ENCODE assay signal across 40 cellular contexts in the genomic region with DNA sequence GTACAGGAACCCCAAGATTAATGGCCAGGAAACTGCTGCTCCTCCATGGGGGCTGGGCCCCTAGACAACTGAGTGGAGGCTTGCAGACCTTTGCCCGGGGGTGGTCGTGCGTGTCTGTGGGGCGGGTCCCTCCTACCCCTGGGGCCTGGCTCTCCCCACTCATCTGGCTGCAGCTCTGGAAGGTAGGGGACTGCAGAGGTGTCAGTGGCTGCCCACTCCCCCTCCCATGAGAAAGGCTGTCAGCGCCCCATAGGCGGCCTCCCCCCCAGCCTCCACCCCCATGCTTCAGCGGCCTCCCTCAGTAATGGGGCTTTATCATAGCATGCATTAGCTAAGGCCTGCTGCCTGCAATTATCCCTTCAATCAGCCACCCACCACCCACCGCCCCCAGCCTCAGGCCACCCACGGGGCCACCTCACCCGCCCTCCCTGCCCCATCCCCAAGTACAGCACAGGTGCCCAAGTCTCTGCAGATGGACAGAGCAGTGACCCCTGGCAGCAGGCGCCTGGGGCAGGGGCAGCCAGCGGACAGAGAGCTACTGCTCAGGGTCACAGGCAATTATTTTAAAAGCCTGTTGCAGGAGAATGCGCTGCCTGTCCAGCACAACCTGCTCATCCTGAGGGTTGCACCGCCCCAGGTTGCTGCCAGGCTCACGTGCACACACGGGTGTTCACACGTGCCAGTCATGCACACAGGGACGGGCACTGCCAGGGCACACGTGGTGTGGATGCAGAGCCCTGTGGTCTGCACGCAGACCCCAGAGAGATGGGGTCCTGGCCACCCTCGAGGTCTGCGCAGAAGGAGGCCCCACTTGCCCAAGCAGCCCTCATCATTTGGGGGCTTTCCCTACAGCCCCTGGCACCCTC. TPM values are rescaled to one million over a fixed set of nuclear protein-coding genes. Genes with fewer than 3 reads are reported as not detected.
"Had no signal": no experiment of that assay in that cellular context is flagged by ENCODE, and none has a peak within 500 bp of the region (broad histone marks: within the 10 kb centered on the region; RNA-seq: fewer than 3 reads in every experiment).

No MANE protein-coding gene starts in this region.

- H3K4me3 ChIP-seq: adrenal gland, body of pancreas, breast epithelium, Peyer's patch, SJSA1 had no signal

- ATAC-seq: activated naive CD4-positive, alpha-beta T cell treated with anti-CD3 and anti-CD28 coated beads, Interleukin-2, amount 50 U/mL, for 72 hours; activated T-cell treated with anti-CD3 and anti-CD28 coated beads, Interleukin-2, amount 50 U/mL, for 4 hours; body of pancreas; PC-3 had no signal

- H3K27ac ChIP-seq: adrenal gland, body of pancreas, breast epithelium, KMS-11, Peyer's patch, SJSA1, VCaP had no signal

- H3K36me3 Mint-ChIP-seq: activated CD4-positive, alpha-beta memory T cell treated with anti-CD3 and anti-CD28 coated beads for 36 hours; activated naive CD4-positive, alpha-beta T cell treated with anti-CD3 and anti-CD28 coated beads, Interleukin-2, amount 50 U/mL, for 72 hours had no signal

- H3K4me3 Mint-ChIP-seq: activated B cell treated with CpG ODN at 0.5 μM for 24 hours; activated CD4-positive, alpha-beta memory T cell treated with anti-CD3 and anti-CD28 coated beads for 36 hours; activated naive CD4-positive, alpha-beta T cell treated with anti-CD3 and anti-CD28 coated beads for 36 hours; activated T-cell treated with anti-CD3 and anti-CD28 coated beads, Interleukin-2, amount 50 U/mL, for 4 hours; activated T-helper 1 cell treated with anti-CD3 and anti-CD28 coated beads, Interleukin-12 subunit alpha, Interleukin-12 subunit beta, Interleukin-2, Interleukin-4 antibody, amounts not matched to agents 30 ng/mL and 10 ng/mL and 1 ng/mL, durations not matched to agents 14 hours and 24 hours and 36 hours had no signal

- H3K36me3 ChIP-seq: adrenal gland, breast epithelium, Peyer's patch, SJSA1 had no signal

- H3K27me3 ChIP-seq: adrenal gland, body of pancreas, breast epithelium, Peyer's patch had no signal

- H3K4me1 ChIP-seq: breast epithelium, Peyer's patch, SJSA1 had no signal

- H3K4me1 Mint-ChIP-seq: activated B cell treated with CpG ODN at 0.5 μM for 24 hours had no signal

- H3K9me3 Mint-ChIP-seq: activated B cell treated with CpG ODN at 0.5 μM for 24 hours; activated CD4-positive, alpha-beta memory T cell treated with anti-CD3 and anti-CD28 coated beads for 36 hours; activated naive CD4-positive, alpha-beta T cell treated with anti-CD3 and anti-CD28 coated beads for 36 hours; activated naive CD4-positive, alpha-beta T cell treated with anti-CD3 and anti-CD28 coated beads, Interleukin-2, amount 50 U/mL, for 72 hours; activated T-cell treated with anti-CD3 and anti-CD28 coated beads, Interleukin-2, amount 50 U/mL, for 4 hours; activated T-helper 1 cell treated with anti-CD3 and anti-CD28 coated beads, Interleukin-12 subunit alpha, Interleukin-12 subunit beta, Interleukin-2, Interleukin-4 antibody, amounts not matched to agents 30 ng/mL and 10 ng/mL and 1 ng/mL, durations not matched to agents 14 hours and 24 hours and 36 hours had no signal

- DNase-seq: activated B cell treated with CpG ODN at 0.5 μM for 24 hours; activated CD4-positive, alpha-beta memory T cell treated with anti-CD3 and anti-CD28 coated beads for 36 hours; activated CD4-positive, alpha-beta T cell treated with anti-CD3 and anti-CD28 coated beads for 4 hours; activated CD4-positive, alpha-beta T cell treated with anti-CD3 and anti-CD28 coated beads, Interleukin-2, amount 50 U/mL, for 1 hour; activated CD4-positive, CD25-positive, alpha-beta regulatory T cell treated with anti-CD3 and anti-CD28 coated beads, Interleukin-2, amount 50 U/mL, for 72 hours; activated CD8-positive, alpha-beta memory T cell treated with anti-CD3 and anti-CD28 coated beads, Interleukin-2, amount 50 U/mL, for 4 hours; activated gamma-delta T cell treated with Interleukin-2 at 50 U/mL for 16 hours; activated naive CD4-positive, alpha-beta T cell treated with anti-CD3 and anti-CD28 coated beads for 36 hours; activated T-cell treated with anti-CD3 and anti-CD28 coated beads for 4 hours; activated T-cell treated with anti-CD3 and anti-CD28 coated beads, Interleukin-2, amount 50 U/mL, for 4 hours; adrenal gland; body of pancreas; MM.1S; MV-4-11; NCI-H1092; NCI-H187 treated with DMSO at 0.1 percent for 48 hours; NCI-H2081; NCI-H2171 treated with DMSO at 0.1 percent for 48 hours; NCI-H345; NCI-H524 treated with DMSO at 0.1 percent for 48 hours; NCI-H748 treated with DMSO at 0.1 percent for 48 hours; NK-92 treated with Interleukin-12 subunit alpha and Interleukin-12 subunit beta, amount 100 ng/mL, for 24 hours; PC-3; Peyer's patch; RPMI8226; SHP77 treated with DMSO at 0.1 percent for 48 hours; SW 1271; T-helper 1 cell; T-helper 2 cell; T-helper 9 cell had no signal

- H3K27ac Mint-ChIP-seq: activated B cell treated with CpG ODN at 0.5 μM for 24 hours; activated CD4-positive, alpha-beta memory T cell treated with anti-CD3 and anti-CD28 coated beads for 36 hours; activated naive CD4-positive, alpha-beta T cell treated with anti-CD3 and anti-CD28 coated beads for 36 hours; activated naive CD4-positive, alpha-beta T cell treated with anti-CD3 and anti-CD28 coated beads, Interleukin-2, amount 50 U/mL, for 72 hours; activated T-helper 1 cell treated with anti-CD3 and anti-CD28 coated beads, Interleukin-12 subunit alpha, Interleukin-12 subunit beta, Interleukin-2, Interleukin-4 antibody, amounts not matched to agents 30 ng/mL and 10 ng/mL and 1 ng/mL, durations not matched to agents 14 hours and 24 hours and 36 hours had no signal

- H3K9me3 ChIP-seq: adrenal gland, body of pancreas, breast epithelium, Peyer's patch, SJSA1 had no signal

RNA-seq across cellular contexts. Expression of a gene that starts 9.1 kb away (rescaled TPM):
- total RNA-seq: activated B cell treated with CpG ODN at 0.5 μM for 24 hours; activated naive CD4-positive, alpha-beta T cell treated with anti-CD3 and anti-CD28 coated beads, Interleukin-2, amount 50 U/mL, for 72 hours; activated T-helper 1 cell treated with anti-CD3 and anti-CD28 coated beads, Interleukin-12 subunit alpha, Interleukin-12 subunit beta, Interleukin-2, Interleukin-4 antibody, amounts not matched to agents 30 ng/mL and 10 ng/mL and 1 ng/mL, durations not matched to agents 14 hours and 24 hours and 36 hours; LHCN-M2; PC-3; Peyer's patch; SJSA1 had no signal

RNA-seq across cellular contexts. Expression of a gene that starts 23.4 kb away (rescaled TPM):
- total RNA-seq: activated B cell treated with CpG ODN at 0.5 μM for 24 hours; activated CD4-positive, alpha-beta memory T cell treated with anti-CD3 and anti-CD28 coated beads for 36 hours; activated naive CD4-positive, alpha-beta T cell treated with anti-CD3 and anti-CD28 coated beads for 36 hours; activated naive CD4-positive, alpha-beta T cell treated with anti-CD3 and anti-CD28 coated beads, Interleukin-2, amount 50 U/mL, for 72 hours; activated T-cell treated with anti-CD3 and anti-CD28 coated beads, Interleukin-2, amount 50 U/mL, for 4 hours; activated T-helper 1 cell treated with anti-CD3 and anti-CD28 coated beads, Interleukin-12 subunit alpha, Interleukin-12 subunit beta, Interleukin-2, Interleukin-4 antibody, amounts not matched to agents 30 ng/mL and 10 ng/mL and 1 ng/mL, durations not matched to agents 14 hours and 24 hours and 36 hours; astrocyte; body of pancreas; breast epithelium; cardiac septum; NCI-H460; PC-3; Peyer's patch; SJSA1 had no signal

RNA-seq across cellular contexts. Expression of a gene that starts 29.2 kb away (rescaled TPM):
- total RNA-seq: activated B cell treated with CpG ODN at 0.5 μM for 24 hours; activated CD4-positive, alpha-beta memory T cell treated with anti-CD3 and anti-CD28 coated beads for 36 hours; activated naive CD4-positive, alpha-beta T cell treated with anti-CD3 and anti-CD28 coated beads for 36 hours; activated naive CD4-positive, alpha-beta T cell treated with anti-CD3 and anti-CD28 coated beads, Interleukin-2, amount 50 U/mL, for 72 hours; activated T-cell treated with anti-CD3 and anti-CD28 coated beads, Interleukin-2, amount 50 U/mL, for 4 hours; activated T-helper 1 cell treated with anti-CD3 and anti-CD28 coated beads, Interleukin-12 subunit alpha, Interleukin-12 subunit beta, Interleukin-2, Interleukin-4 antibody, amounts not matched to agents 30 ng/mL and 10 ng/mL and 1 ng/mL, durations not matched to agents 14 hours and 24 hours and 36 hours; astrocyte; body of pancreas; breast epithelium; PC-3; Peyer's patch; SJSA1 had no signal

RNA-seq across cellular contexts. Expression of a gene that starts 40.8 kb away (rescaled TPM):
- total RNA-seq: activated B cell treated with CpG ODN at 0.5 μM for 24 hours; activated CD4-positive, alpha-beta memory T cell treated with anti-CD3 and anti-CD28 coated beads for 36 hours; activated naive CD4-positive, alpha-beta T cell treated with anti-CD3 and anti-CD28 coated beads for 36 hours; activated naive CD4-positive, alpha-beta T cell treated with anti-CD3 and anti-CD28 coated beads, Interleukin-2, amount 50 U/mL, for 72 hours; activated T-cell treated with anti-CD3 and anti-CD28 coated beads, Interleukin-2, amount 50 U/mL, for 4 hours; activated T-helper 1 cell treated with anti-CD3 and anti-CD28 coated beads, Interleukin-12 subunit alpha, Interleukin-12 subunit beta, Interleukin-2, Interleukin-4 antibody, amounts not matched to agents 30 ng/mL and 10 ng/mL and 1 ng/mL, durations not matched to agents 14 hours and 24 hours and 36 hours; adrenal gland; astrocyte; body of pancreas; cardiac septum; LHCN-M2; NCI-H460; PC-3; SJSA1 had no signal
- polyA plus RNA-seq: adrenal gland had no signal

RNA-seq across cellular contexts. Expression of a gene that starts 42.8 kb away (rescaled TPM):
- total RNA-seq: activated B cell treated with CpG ODN at 0.5 μM for 24 hours; activated CD4-positive, alpha-beta memory T cell treated with anti-CD3 and anti-CD28 coated beads for 36 hours; activated naive CD4-positive, alpha-beta T cell treated with anti-CD3 and anti-CD28 coated beads for 36 hours; activated naive CD4-positive, alpha-beta T cell treated with anti-CD3 and anti-CD28 coated beads, Interleukin-2, amount 50 U/mL, for 72 hours; activated T-cell treated with anti-CD3 and anti-CD28 coated beads, Interleukin-2, amount 50 U/mL, for 4 hours; activated T-helper 1 cell treated with anti-CD3 and anti-CD28 coated beads, Interleukin-12 subunit alpha, Interleukin-12 subunit beta, Interleukin-2, Interleukin-4 antibody, amounts not matched to agents 30 ng/mL and 10 ng/mL and 1 ng/mL, durations not matched to agents 14 hours and 24 hours and 36 hours; adrenal gland; astrocyte; body of pancreas; breast epithelium; cardiac septum; NCI-H460; PC-3; Peyer's patch; SJSA1 had no signal
